ENCODE assay signal across 18 cellular contexts in the genomic region with DNA sequence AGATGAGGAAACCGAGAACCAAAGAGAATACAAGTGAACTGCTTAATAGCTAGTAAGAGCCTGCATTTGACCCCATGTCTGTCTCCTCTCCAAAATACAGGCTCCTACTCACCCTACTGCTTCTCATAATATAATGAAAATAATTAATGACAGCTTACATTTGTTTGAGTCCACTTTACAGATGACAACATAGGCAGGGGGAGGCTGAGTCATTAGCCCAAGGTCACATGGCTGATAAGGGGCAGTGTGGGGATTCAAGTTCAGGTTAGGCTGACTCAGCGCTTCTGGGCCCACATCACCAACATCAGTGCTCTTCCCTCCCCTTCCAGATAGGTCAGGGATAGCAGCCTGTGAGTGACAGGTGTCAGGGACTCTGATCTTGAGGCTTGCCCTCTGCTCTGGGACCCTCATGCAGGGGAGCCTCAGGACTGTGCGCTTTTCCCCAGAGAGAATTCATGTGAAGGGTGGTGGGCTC. TPM values are rescaled to one million over a fixed set of nuclear protein-coding genes. Genes with fewer than 3 reads are reported as not detected.
DNase-seq lines count a peak whose midpoint lies in the region; ATAC-seq, FAIRE-seq and TF ChIP-seq lines count a peak whose summit lies in the region.
"Had no signal": no experiment of that assay in that cellular context is flagged by ENCODE, and none has a peak within 500 bp of the region (broad histone marks: within the 10 kb centered on the region; RNA-seq: fewer than 3 reads in every experiment).

No MANE protein-coding gene starts in this region.

- H3K27ac Mint-ChIP-seq in activated naive CD4-positive, alpha-beta T cell treated with anti-CD3 and anti-CD28 coated beads, Interleukin-2, amount 10 ng/mL, durations not matched to agents 7 days and 5 days, result peak overlapping the region; percentile 99
- H3K27ac Mint-ChIP-seq in activated naive CD4-positive, alpha-beta T cell treated with anti-CD3 and anti-CD28 coated beads for 36 hours, result no peak overlapping the region
- H3K27ac Mint-ChIP-seq: type B pancreatic cell had no signal

- no peak for DNase-seq in activated naive CD4-positive, alpha-beta T cell treated with anti-CD3 and anti-CD28 coated beads, Interleukin-2, amount 10 ng/mL, durations not matched to agents 7 days and 5 days
- DNase-seq in activated naive CD4-positive, alpha-beta T cell treated with anti-CD3 and anti-CD28 coated beads for 36 hours, result no peak
- DNase-seq in RWPE2 (ENCODE audit: low spot score) (no peak), fibroblast of mammary gland (ENCODE audit: low read depth) (peak; percentile 75), urothelium cell line (ENCODE audit: low spot score) (peak; percentile 35), sciatic nerve (ENCODE audit: low spot score) (no peak), ascending aorta (ENCODE audit: low spot score in 2 of 2) (no peak)
- DNase-seq: DMS79 treated with DMSO at 0.1 percent for 48 hours; effector CD8-positive, alpha-beta T cell; kidney; NCI-H187 treated with DMSO at 0.1 percent for 48 hours; psoas muscle; SHP77 had no signal

- H3K27ac ChIP-seq in RWPE2 (ENCODE audit: poor library complexity, severe bottlenecking) (peak overlapping the region; percentile 97), ascending aorta (no peak overlapping the region)
- H3K27ac ChIP-seq: body of pancreas, KMS-11, psoas muscle had no signal

- FAIRE-seq in urothelium cell line (lab: Jason Lieb, UNC), result no peak
- FAIRE-seq: GM12891, kidney had no signal

- CTCF ChIA-PET in activated naive CD4-positive, alpha-beta T cell treated with anti-CD3 and anti-CD28 coated beads, Interleukin-2, amount 10 ng/mL, durations not matched to agents 7 days and 5 days (lab: Charles Lee), result interaction anchor here (1.0 to 2.2 kb wide), 4 partner anchors 30 to 103 kb away, joined by 3 to 15 read pairs (median 3); no protein-coding TSS in a partner anchor
- CTCF ChIA-PET in activated naive CD4-positive, alpha-beta T cell treated with anti-CD3 and anti-CD28 coated beads for 36 hours (lab: Charles Lee), result interaction anchor here (5.3 kb wide), 1 partner anchor 14 kb away, joined by 51 read pairs; the partner anchor contains the start of gene AZIN2

- peaks cover 18% of the 10 kb centered on the region for H3K4me1 ChIP-seq in RWPE2 (ENCODE audit: insufficient read depth, poor library complexity, severe bottlenecking)
- no peaks in the 10 kb centered on the region for H3K4me1 ChIP-seq in ascending aorta
- H3K4me1 ChIP-seq: body of pancreas, psoas muscle had no signal

- peaks cover 15% of the 10 kb centered on the region for H3K36me3 Mint-ChIP-seq in activated naive CD4-positive, alpha-beta T cell treated with anti-CD3 and anti-CD28 coated beads, Interleukin-2, amount 10 ng/mL, durations not matched to agents 7 days and 5 days
- H3K36me3 Mint-ChIP-seq in activated naive CD4-positive, alpha-beta T cell treated with anti-CD3 and anti-CD28 coated beads for 36 hours (ENCODE audit: low read depth), result peaks cover 2% of the 10 kb centered on the region

- H3K9me3 ChIP-seq in RWPE2 (ENCODE audit: severe bottlenecking) (no peaks in the 10 kb centered on the region), ascending aorta (no peaks in the 10 kb centered on the region)
- H3K9me3 ChIP-seq: body of pancreas, psoas muscle had no signal

- TF ChIP-seq CTCF in RWPE2 (IDR thresholded peaks at IDR 0.05; ENCODE audit: poor library complexity, severe bottlenecking) (no peak), fibroblast of mammary gland (conservative IDR thresholded peaks at IDR 0.05; ENCODE audit: control insufficient read depth, insufficient read depth, low read depth, low read length) (no peak), ascending aorta (IDR thresholded peaks at IDR 0.05) (no peak)

- H3K4me3 ChIP-seq in RWPE2 (ENCODE audit: severe bottlenecking) (no peak overlapping the region), fibroblast of mammary gland (ENCODE audit: control insufficient read depth, low read depth, low read length) (no peak overlapping the region), ascending aorta (no peak overlapping the region)
- H3K4me3 ChIP-seq: body of pancreas, psoas muscle had no signal

- H3K27me3 ChIP-seq in RWPE2 (ENCODE audit: insufficient read depth, poor library complexity, severe bottlenecking) (no peaks in the 10 kb centered on the region), ascending aorta (no peaks in the 10 kb centered on the region)
- H3K27me3 ChIP-seq: body of pancreas had no signal

- ATAC-seq in RWPE2 (ENCODE audit: low read depth) (no peak), GM21619 (IDR thresholded peaks at IDR 0.05; ENCODE audit: unreplicated experiment) (no peak), sciatic nerve (no peak)
- ATAC-seq: body of pancreas, psoas muscle had no signal

- no peaks in the 10 kb centered on the region for H3K9me3 Mint-ChIP-seq in activated naive CD4-positive, alpha-beta T cell treated with anti-CD3 and anti-CD28 coated beads, Interleukin-2, amount 10 ng/mL, durations not matched to agents 7 days and 5 days
- H3K9me3 Mint-ChIP-seq in activated naive CD4-positive, alpha-beta T cell treated with anti-CD3 and anti-CD28 coated beads for 36 hours, result no peaks in the 10 kb centered on the region
- H3K9me3 Mint-ChIP-seq: type B pancreatic cell had no signal

- intact Hi-C loops in activated naive CD4-positive, alpha-beta T cell treated with anti-CD3 and anti-CD28 coated beads for 36 hours (cut with micrococcal nuclease), result loop anchor here (5.0 kb wide), 1 partner anchor 375 kb away; the partner anchor contains the start of gene ZSCAN20
- intact Hi-C loops in sciatic nerve (cut with DNase I) (no loop called here), ascending aorta (cut with DNase I) (no loop called here)

- no peaks in the 10 kb centered on the region for H3K36me3 ChIP-seq in RWPE2 (ENCODE audit: low read depth)
- H3K36me3 ChIP-seq in ascending aorta, result no peaks in the 10 kb centered on the region

- peaks cover 5% of the 10 kb centered on the region for H3K27me3 Mint-ChIP-seq in activated naive CD4-positive, alpha-beta T cell treated with anti-CD3 and anti-CD28 coated beads, Interleukin-2, amount 10 ng/mL, durations not matched to agents 7 days and 5 days
- no peaks in the 10 kb centered on the region for H3K27me3 Mint-ChIP-seq in activated naive CD4-positive, alpha-beta T cell treated with anti-CD3 and anti-CD28 coated beads for 36 hours (ENCODE audit: low read depth)
- H3K27me3 Mint-ChIP-seq: type B pancreatic cell had no signal

- no peak overlapping the region for H3K4me3 Mint-ChIP-seq in activated naive CD4-positive, alpha-beta T cell treated with anti-CD3 and anti-CD28 coated beads, Interleukin-2, amount 10 ng/mL, durations not matched to agents 7 days and 5 days
- H3K4me3 Mint-ChIP-seq in activated naive CD4-positive, alpha-beta T cell treated with anti-CD3 and anti-CD28 coated beads for 36 hours, result no peak overlapping the region
- H3K4me3 Mint-ChIP-seq: type B pancreatic cell had no signal

- peaks cover 74% of the 10 kb centered on the region for H3K4me1 Mint-ChIP-seq in activated naive CD4-positive, alpha-beta T cell treated with anti-CD3 and anti-CD28 coated beads, Interleukin-2, amount 10 ng/mL, durations not matched to agents 7 days and 5 days
- peaks cover 28% of the 10 kb centered on the region for H3K4me1 Mint-ChIP-seq in activated naive CD4-positive, alpha-beta T cell treated with anti-CD3 and anti-CD28 coated beads for 36 hours (ENCODE audit: low read depth)

RNA-seq across cellular contexts. Expression of gene AZIN2, which starts 16.2 kb away (rescaled TPM):
- total RNA-seq in activated naive CD4-positive, alpha-beta T cell treated with anti-CD3 and anti-CD28 coated beads for 36 hours, result 1 to 10 TPM; 1.5 to 1.6 TPM
- total RNA-seq in sciatic nerve, result 12.4 TPM
- 3.5 TPM for total RNA-seq in ascending aorta

Comparison
In these comparisons a context has a peak if more than half of its experiments do, and no peak if none do; other contexts are left out.
1. DNase-seq: peak in fibroblast of mammary gland (single experiment) and urothelium cell line (single experiment); none in activated naive CD4-positive, alpha-beta T cell treated with anti-CD3 and anti-CD28 coated beads, Interleukin-2, amount 10 ng/mL, durations not matched to agents 7 days and 5 days (single experiment), activated naive CD4-positive, alpha-beta T cell treated with anti-CD3 and anti-CD28 coated beads for 36 hours (single experiment), RWPE2 (single experiment), sciatic nerve (single experiment) and ascending aorta (0 of 2).